22 cellular contexts compared by ENCODE assay signal in the genomic region with DNA sequence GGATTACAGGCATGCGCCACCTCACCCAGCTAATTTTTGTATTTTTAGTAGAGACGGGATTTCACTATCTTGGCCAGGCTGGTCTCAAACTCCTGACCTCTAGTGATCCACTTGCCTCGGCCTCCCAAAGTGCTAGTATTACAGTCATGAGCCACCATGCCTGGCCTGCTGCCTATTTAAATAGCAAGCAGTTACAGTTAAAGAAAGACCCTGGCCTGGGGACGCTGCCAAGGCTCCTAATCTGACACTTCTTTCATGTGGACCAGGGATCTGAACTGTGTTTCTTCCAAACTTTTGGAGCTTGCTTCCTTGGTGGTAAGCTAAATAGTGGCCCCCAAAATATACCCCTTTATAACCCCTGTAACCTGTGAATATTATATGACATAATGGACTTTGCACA. TPM values are rescaled to one million over a fixed set of nuclear protein-coding genes. Genes with fewer than 3 reads are reported as not detected.
DNase-seq lines count a peak whose midpoint lies in the region; ATAC-seq and TF ChIP-seq lines count a peak whose summit lies in the region.
"Had no signal": no experiment of that assay in that cellular context is flagged by ENCODE, and none has a peak within 500 bp of the region (broad histone marks: within the 10 kb centered on the region; RNA-seq: fewer than 3 reads in every experiment).

No MANE protein-coding gene starts in this region.

- H3K4me3 ChIP-seq in gastrocnemius medialis: no peak overlapping the region
- H3K4me3 ChIP-seq: BLaER1 treated with 17β-estradiol and CSF1 and Interleukin-3, amounts not matched to agents 10 nM and 100 nM had no signal

- H3K27ac Mint-ChIP-seq in activated T-cell treated with anti-CD3 and anti-CD28 coated beads, Interleukin-2, amount 50 U/mL, for 72 hours: peak overlapping the region; percentile 42
- no peak overlapping the region for H3K27ac Mint-ChIP-seq in activated T-cell treated with anti-CD3 and anti-CD28 coated beads, Interleukin-2, amount 50 U/mL, for 24 hours
- H3K27ac Mint-ChIP-seq in endothelial cell (ENCODE audit: unreplicated experiment): no peak overlapping the region

- peaks cover 10 to 13% of the 10 kb centered on the region in 2 donors for H3K36me3 Mint-ChIP-seq in activated T-cell treated with anti-CD3 and anti-CD28 coated beads, Interleukin-2, amount 50 U/mL, for 72 hours (ENCODE audit: insufficient read depth in 2 of 2)
- H3K36me3 Mint-ChIP-seq in activated T-cell treated with anti-CD3 and anti-CD28 coated beads, Interleukin-2, amount 50 U/mL, for 24 hours (ENCODE audit: low read depth): peaks cover 68% of the 10 kb centered on the region
- peaks cover 41% of the 10 kb centered on the region for H3K36me3 Mint-ChIP-seq in endothelial cell (ENCODE audit: low read depth, unreplicated experiment)

- no peaks in the 10 kb centered on the region for H3K9me3 ChIP-seq in gastrocnemius medialis
- H3K9me3 ChIP-seq: BLaER1 treated with 17β-estradiol and CSF1 and Interleukin-3, amounts not matched to agents 10 nM and 100 nM had no signal

- no peaks in the 10 kb centered on the region for H3K27me3 ChIP-seq in gastrocnemius medialis
- H3K27me3 ChIP-seq: BLaER1 treated with 17β-estradiol and CSF1 and Interleukin-3, amounts not matched to agents 10 nM and 100 nM had no signal

- H3K27ac ChIP-seq in gastrocnemius medialis: peak overlapping the region; percentile 85 to 93 (median 86)
- H3K27ac ChIP-seq: BLaER1 treated with 17β-estradiol and CSF1 and Interleukin-3, amounts not matched to agents 10 nM and 100 nM; RWPE1 had no signal

- TF ChIP-seq POLR2A in gastrocnemius medialis (IDR thresholded peaks at IDR 0.05): no peak

- H3K36me3 ChIP-seq in gastrocnemius medialis: no peaks in the 10 kb centered on the region

- H3K9me3 Mint-ChIP-seq in activated T-cell treated with anti-CD3 and anti-CD28 coated beads, Interleukin-2, amount 50 U/mL, for 72 hours: no peaks in the 10 kb centered on the region
- no peaks in the 10 kb centered on the region for H3K9me3 Mint-ChIP-seq in activated T-cell treated with anti-CD3 and anti-CD28 coated beads, Interleukin-2, amount 50 U/mL, for 24 hours
- no peaks in the 10 kb centered on the region for H3K9me3 Mint-ChIP-seq in endothelial cell (ENCODE audit: unreplicated experiment)

- no peak for ATAC-seq in activated T-cell treated with anti-CD3 and anti-CD28 coated beads, Interleukin-2, amount 50 U/mL, for 72 hours (replicated peaks in 1 of 2)
- ATAC-seq in gastrocnemius medialis (no peak), HG03045 (IDR thresholded peaks at IDR 0.05; ENCODE audit: unreplicated experiment) (no peak)

- no peaks in the 10 kb centered on the region for H3K27me3 Mint-ChIP-seq in activated T-cell treated with anti-CD3 and anti-CD28 coated beads, Interleukin-2, amount 50 U/mL, for 72 hours (ENCODE audit: low read depth)
- no peaks in the 10 kb centered on the region for H3K27me3 Mint-ChIP-seq in activated T-cell treated with anti-CD3 and anti-CD28 coated beads, Interleukin-2, amount 50 U/mL, for 24 hours
- H3K27me3 Mint-ChIP-seq in endothelial cell (ENCODE audit: unreplicated experiment): peaks cover 4% of the 10 kb centered on the region

- no peak for TF ChIP-seq CTCF in endothelial cell (IDR thresholded peaks at IDR 0.05; ENCODE audit: unreplicated experiment)
- TF ChIP-seq CTCF in gastrocnemius medialis (IDR thresholded peaks at IDR 0.05 in 4 of 5, conservative IDR thresholded peaks at IDR 0.05 in 1 of 5): no peak
- TF ChIP-seq CTCF in GM13976 (IDR thresholded peaks at IDR 0.05; ENCODE audit: borderline replicate concordance, control extremely low read depth, extremely low read depth, insufficient read depth, missing control alignments): no peak

- peaks cover 32% of the 10 kb centered on the region for H3K4me1 Mint-ChIP-seq in activated T-cell treated with anti-CD3 and anti-CD28 coated beads, Interleukin-2, amount 50 U/mL, for 72 hours (ENCODE audit: low read depth)
- H3K4me1 Mint-ChIP-seq in activated T-cell treated with anti-CD3 and anti-CD28 coated beads, Interleukin-2, amount 50 U/mL, for 24 hours (ENCODE audit: low read depth): peaks cover 59% of the 10 kb centered on the region
- peaks cover 19% of the 10 kb centered on the region for H3K4me1 Mint-ChIP-seq in endothelial cell (ENCODE audit: unreplicated experiment)

- no peak for DNase-seq in activated T-cell treated with anti-CD3 and anti-CD28 coated beads, Interleukin-2, amount 50 U/mL, for 72 hours
- DNase-seq in activated T-cell treated with anti-CD3 and anti-CD28 coated beads, Interleukin-2, amount 50 U/mL, for 24 hours: no peak
- peak; percentile 72 for DNase-seq in NCI-H82 (lab: John Stamatoyannopoulos, UW)
- no peak for DNase-seq in endothelial cell (ENCODE audit: low spot score)
- DNase-seq in gastrocnemius medialis: no peak
- no peak for DNase-seq in GM13976 (ENCODE audit: low spot score)
- no peak for DNase-seq in activated CD8-positive, alpha-beta memory T cell treated with anti-CD3 and anti-CD28 coated beads for 24 hours
- DNase-seq: 8988T; EL; GF-D8; KBM-7; MM.1S; NCI-H1092; NCI-H1436; NCI-H187 treated with DMSO at 0.1 percent for 48 hours; NCI-H2107; NCI-H446 treated with DMSO at 0.1 percent for 48 hours; NCI-H526 treated with DMSO at 0.1 percent for 48 hours; NK-92 treated with Interleukin-12 subunit alpha and Interleukin-12 subunit beta, amount 100 ng/mL, for 24 hours had no signal

- intact Hi-C loops in gastrocnemius medialis (cut with DNase I; ENCODE audit: low total_unique reads): no loop called here

- H3K4me1 ChIP-seq in gastrocnemius medialis: peaks cover 75 to 79% of the 10 kb centered on the region in 2 donors

- H3K4me3 Mint-ChIP-seq in activated T-cell treated with anti-CD3 and anti-CD28 coated beads, Interleukin-2, amount 50 U/mL, for 72 hours: no peak overlapping the region
- no peak overlapping the region for H3K4me3 Mint-ChIP-seq in activated T-cell treated with anti-CD3 and anti-CD28 coated beads, Interleukin-2, amount 50 U/mL, for 24 hours
- peak overlapping the region; percentile 1 for H3K4me3 Mint-ChIP-seq in endothelial cell (ENCODE audit: unreplicated experiment)

- in situ Hi-C loops in gastrocnemius medialis (cut with MboI; ENCODE audit: low sequenced_read_pairs in 4 of 4) (no loop called here), GM13976 (cut with MboI; ENCODE audit: low sequenced_read_pairs, unreplicated experiment) (no loop called here)

RNA-seq across cellular contexts. Expression of a gene that starts 15.3 kb away (rescaled TPM):
- 10 to 100 TPM; 24.1 to 27.9 TPM for total RNA-seq in activated T-cell treated with anti-CD3 and anti-CD28 coated beads, Interleukin-2, amount 50 U/mL, for 72 hours
- 38.7 TPM for total RNA-seq in endothelial cell (ENCODE audit: unreplicated experiment)
- 10 to 100 TPM in 3 of 4 donors, 1 to 10 TPM in 1; 6.3 to 16.7 (median 12.0) TPM for total RNA-seq in gastrocnemius medialis
